ENCODE assay signal across 1 cellular context in the genomic region with DNA sequence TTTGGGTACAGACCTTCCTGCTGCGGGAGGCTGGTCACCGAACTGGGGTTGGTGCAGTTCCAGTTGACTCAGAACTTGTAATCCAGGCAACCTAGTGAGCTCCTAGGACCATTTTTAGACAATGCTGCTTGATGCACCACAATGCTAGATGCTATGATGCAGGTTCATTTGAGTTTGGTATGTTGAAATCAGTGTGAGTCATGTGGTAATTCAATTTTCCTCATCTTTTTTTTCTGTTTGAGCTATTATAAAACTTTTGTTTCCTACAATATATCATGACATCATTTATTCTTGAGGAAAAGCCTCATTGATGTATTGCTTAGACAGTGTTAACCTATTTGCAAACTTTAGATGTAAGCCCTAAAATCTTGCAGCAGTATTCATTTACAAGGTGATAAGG.
A peak's percentile ranks its signal among the peaks of the same experiment; 100 is the strongest.
TF ChIP-seq lines count a peak whose summit lies in the region.

No MANE protein-coding gene starts in this region.

TF ChIP-seq in K562, 482 proteins besides CTCF, POLR2A, EP300 and RAD21:
- TF ChIP-seq CEBPG (CRISPR knock-in tag; IDR thresholded peaks at IDR 0.05) (no peak), CEBPG (tag; conservative IDR thresholded peaks at IDR 0.05 in 1 of 2, IDR thresholded peaks at IDR 0.05 in 1 of 2) (0 out of 4 replicates have a peak, but pooled peaks of 1 of the 2 experiments have one; percentile 29), FUS (optimal IDR thresholded peaks at IDR 0.05; ENCODE audit: low read depth, low read length) (no peak), PML (IDR thresholded peaks at IDR 0.05; ENCODE audit: low read length) (no peak), RBM15 (IDR thresholded peaks at IDR 0.05; ENCODE audit: insufficient read depth, low read length) (no peak), MCM5 (IDR thresholded peaks at IDR 0.05; ENCODE audit: low read depth) (no peak), ARHGAP35 (IDR thresholded peaks at IDR 0.05; ENCODE audit: partially characterized antibody) (no peak), ZNF274 (IDR thresholded peaks at IDR 0.05; ENCODE audit: borderline replicate concordance, low read depth, low read length) (no peak), L3MBTL2 (IDR thresholded peaks at IDR 0.05) (no peak), BDP1 (IDR thresholded peaks at IDR 0.05; ENCODE audit: insufficient read depth, insufficient read length) (no peak)
- TF ChIP-seq, protein P1, sequence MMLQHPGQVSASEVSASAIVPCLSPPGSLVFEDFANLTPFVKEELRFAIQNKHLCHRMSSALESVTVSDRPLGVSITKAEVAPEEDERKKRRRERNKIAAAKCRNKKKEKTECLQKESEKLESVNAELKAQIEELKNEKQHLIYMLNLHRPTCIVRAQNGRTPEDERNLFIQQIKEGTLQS (IDR thresholded peaks at IDR 0.05), result peak; percentile 22; the same call in 1 of the 2 replicates
- TF ChIP-seq, protein P1 (CRISPR knock-in tag; conservative IDR thresholded peaks at IDR 0.05), result no peak
